In genomic region chr15:26772588-26773484, GRCh38 we compare ENCODE assay signal across 8 cellular contexts. TPM values are rescaled to one million over a fixed set of nuclear protein-coding genes. Genes with fewer than 3 reads are reported as not detected.
DNase-seq lines count a peak whose midpoint lies in the region; ATAC-seq and TF ChIP-seq lines count a peak whose summit lies in the region.

Gene GABRB3 (minus strand): TSS chr15:26773066.

- H3K27ac Mint-ChIP-seq in progenitor cell of endocrine pancreas, result peak within 1 kb of the TSS; percentile 35

- intact Hi-C loops in Right ventricle myocardium superior (cut with DNase I), result no loop called here

- peaks cover 51% of the 10 kb centered on the region for H3K27me3 Mint-ChIP-seq in progenitor cell of endocrine pancreas

- H3K9me3 Mint-ChIP-seq in progenitor cell of endocrine pancreas (ENCODE audit: low read depth), result no peaks in the 10 kb centered on the region

- H3K9ac ChIP-seq in NT2/D1 (ENCODE audit: insufficient read length, low read depth), result peak within 1 kb of the TSS; percentile 76

- no peaks in the 10 kb centered on the region for H3K36me3 Mint-ChIP-seq in progenitor cell of endocrine pancreas (ENCODE audit: insufficient read depth)

- DNase-seq in H4 (ENCODE audit: low spot score) (peak; percentile 25), NT2/D1 (ENCODE audit: low read depth, low spot score) (no peak), Right ventricle myocardium superior (peak; percentile 66), progenitor cell of endocrine pancreas (ENCODE audit: low spot score, unreplicated experiment) (peak; percentile 55)
- no peak for DNase-seq in stimulated activated CD4-positive, alpha-beta T cell treated with anti-CD3 and anti-CD28 coated beads, Interleukin-2, amount 100 ng/mL, for 48 hours

- no peaks in the 10 kb centered on the region for H3K4me1 ChIP-seq in NT2/D1 (ENCODE audit: insufficient read depth, insufficient read length)

- peak within 1 kb of the TSS; percentile 79 for H3K4me3 Mint-ChIP-seq in progenitor cell of endocrine pancreas (ENCODE audit: low read depth)

- peaks cover 16% of the 10 kb centered on the region for H3K36me3 ChIP-seq in NT2/D1 (ENCODE audit: insufficient read depth, insufficient read length, low read length)

- H3K27me3 ChIP-seq in NT2/D1 (ENCODE audit: insufficient read depth, insufficient read length), result no peaks in the 10 kb centered on the region

- no peaks in the 10 kb centered on the region for H3K9me3 ChIP-seq in NT2/D1 (ENCODE audit: insufficient read depth, low read length)

- no peak for TF ChIP-seq CTCF in progenitor cell of endocrine pancreas (IDR thresholded peaks at IDR 0.05; ENCODE audit: unreplicated experiment)

- peak within 1 kb of the TSS; percentile 62 for H3K4me3 ChIP-seq in NT2/D1 (ENCODE audit: insufficient read length, low read depth)

- ATAC-seq in Right ventricle myocardium superior (ENCODE audit: poor library complexity) (peak; percentile 83), GM21528 (IDR thresholded peaks at IDR 0.05; ENCODE audit: low FRiP score, unreplicated experiment) (no peak), GM21526 (IDR thresholded peaks at IDR 0.05; ENCODE audit: low FRiP score, unreplicated experiment) (no peak), GM18867 (IDR thresholded peaks at IDR 0.05; ENCODE audit: unreplicated experiment) (no peak)

- H3K4me1 Mint-ChIP-seq in progenitor cell of endocrine pancreas (ENCODE audit: low read depth), result peaks cover 11% of the 10 kb centered on the region

RNA-seq across cellular contexts. Expression of gene GABRB3, which starts in this region (rescaled TPM):
- total RNA-seq in H4 (2014; rRNA removed; shearing (Covaris generic)), result 14.4 and 21.1 TPM in 2 replicates
- total RNA-seq in Right ventricle myocardium superior (1.6 TPM), progenitor cell of endocrine pancreas (20.9 and 23.2 TPM in 2 replicates)

Comparison
In these comparisons a context has a peak if more than half of its experiments do, and no peak if none do; other contexts are left out.
1. DNase-seq: peak in H4 (single experiment), Right ventricle myocardium superior (single experiment) and progenitor cell of endocrine pancreas (single experiment); none in NT2/D1 (single experiment) and stimulated activated CD4-positive, alpha-beta T cell treated with anti-CD3 and anti-CD28 coated beads, Interleukin-2, amount 100 ng/mL, for 48 hours (0 of 2).